8 cellular contexts compared by ENCODE assay signal in genomic region chr22:39021552-39022250, GRCh38. TPM values are rescaled to one million over a fixed set of nuclear protein-coding genes. Genes with fewer than 3 reads are reported as not detected.
DNase-seq lines count a peak whose midpoint lies in the region; ATAC-seq, FAIRE-seq and TF ChIP-seq lines count a peak whose summit lies in the region.

No MANE protein-coding gene starts in this region.

- WGBS in right cardiac atrium = 53% methylated on average over 9 of the region's 9 CpGs
- WGBS in spleen, 5 donors = 25 to 34% (median 27%) methylated on average over 8 to 9 of the region's 9 CpGs

- no peaks in the 10 kb centered on the region for H3K4me1 ChIP-seq in right cardiac atrium (ENCODE audit: control insufficient read depth, insufficient read depth, low read length)
- H3K4me1 ChIP-seq in spleen = peaks cover 13 to 88% (median 51%) of the 10 kb centered on the region in 6 donors

- FAIRE-seq in GM12892 (lab: Jason Lieb, UNC) = peak; percentile 82

- ATAC-seq in activated CD8-positive, alpha-beta T cell treated with anti-CD3 and anti-CD28 coated beads, Interleukin-2, amount 10 ng/mL, durations not matched to agents 7 days and 5 days = no peak
- peak; percentile 4 to 21 for ATAC-seq in right cardiac atrium
- no peak for ATAC-seq in GM18519 (IDR thresholded peaks at IDR 0.05; ENCODE audit: low FRiP score, unreplicated experiment)

- peak overlapping the region; percentile 13 for H3K27ac ChIP-seq in right cardiac atrium (ENCODE audit: low read length)
- peak overlapping the region; percentile 85 to 94 (median 90) for H3K27ac ChIP-seq in spleen

- H3K4me3 ChIP-seq in right cardiac atrium (ENCODE audit: low read length) (peak overlapping the region; percentile 5), spleen (peak overlapping the region; percentile 43 to 76 (median 56))

- peaks cover 68% of the 10 kb centered on the region for H3K36me3 Mint-ChIP-seq in activated CD8-positive, alpha-beta T cell treated with anti-CD3 and anti-CD28 coated beads, Interleukin-2, amount 10 ng/mL, durations not matched to agents 7 days and 5 days (ENCODE audit: low read depth)

- peak overlapping the region; percentile 95 for H3K27ac Mint-ChIP-seq in activated CD8-positive, alpha-beta T cell treated with anti-CD3 and anti-CD28 coated beads, Interleukin-2, amount 10 ng/mL, durations not matched to agents 7 days and 5 days

- no peak for TF ChIP-seq CTCF in spleen (IDR thresholded peaks at IDR 0.05 in 8 of 11, conservative IDR thresholded peaks at IDR 0.05 in 3 of 11)

- POLR2A ChIA-PET in activated CD8-positive, alpha-beta T cell treated with anti-CD3 and anti-CD28 coated beads, Interleukin-2, amount 10 ng/mL, durations not matched to agents 7 days and 5 days (lab: Charles Lee) = interaction anchor here (0.6 to 1.5 kb wide), 4 partner anchors 74 to 1850 kb away, joined by 3 to 4 read pairs (median 3); partner anchors contain the start of gene CBX6

- peak overlapping the region; percentile 85 for H3K4me3 Mint-ChIP-seq in activated CD8-positive, alpha-beta T cell treated with anti-CD3 and anti-CD28 coated beads, Interleukin-2, amount 10 ng/mL, durations not matched to agents 7 days and 5 days

- H3K9me3 Mint-ChIP-seq in activated CD8-positive, alpha-beta T cell treated with anti-CD3 and anti-CD28 coated beads, Interleukin-2, amount 10 ng/mL, durations not matched to agents 7 days and 5 days (ENCODE audit: insufficient read depth) = no peaks in the 10 kb centered on the region

- H3K36me3 ChIP-seq in spleen = peaks cover 0 to 67% (median 24%) of the 10 kb centered on the region in 6 donors

- no peaks in the 10 kb centered on the region for H3K27me3 ChIP-seq in right cardiac atrium (ENCODE audit: control insufficient read depth, insufficient read depth)
- H3K27me3 ChIP-seq in spleen (replicated peaks in 1 of 7) = no peaks in the 10 kb centered on the region

- CTCF ChIA-PET in activated CD8-positive, alpha-beta T cell treated with anti-CD3 and anti-CD28 coated beads, Interleukin-2, amount 10 ng/mL, durations not matched to agents 7 days and 5 days (lab: Charles Lee) = interaction anchor here (1.7 to 1.8 kb wide), 2 partner anchors 152 to 153 kb away, joined by 3 to 5 read pairs; no protein-coding TSS in a partner anchor

- H3K9me3 ChIP-seq in right cardiac atrium (ENCODE audit: control insufficient read depth, low read length) (no peaks in the 10 kb centered on the region), spleen (no peaks in the 10 kb centered on the region)

- DNase-seq in GM12892 (ENCODE audit: insufficient read length) (no peak), right cardiac atrium (peak in 1 of 3 donors; percentile 66), spleen (no peak), RKO (ENCODE audit: low spot score) (no peak), NCI-H1694 treated with DMSO at 0.1 percent for 48 hours (lab: John Stamatoyannopoulos, UW) (no peak)
- no peak for DNase-seq in activated CD8-positive, alpha-beta T cell treated with anti-CD3 and anti-CD28 coated beads, Interleukin-2, amount 10 ng/mL, durations not matched to agents 7 days and 5 days
- no peak for DNase-seq in stimulated activated CD4-positive, alpha-beta T cell treated with anti-CD3 and anti-CD28 coated beads, Interleukin-4, amount 100 ng/mL, for 24 hours

- H3K27me3 Mint-ChIP-seq in activated CD8-positive, alpha-beta T cell treated with anti-CD3 and anti-CD28 coated beads, Interleukin-2, amount 10 ng/mL, durations not matched to agents 7 days and 5 days (ENCODE audit: low read depth) = no peaks in the 10 kb centered on the region

- no peak for TF ChIP-seq POLR2A in GM12892 (IDR thresholded peaks at IDR 0.05; ENCODE audit: low read depth, low read length)
- no peak for TF ChIP-seq POLR2A in spleen (IDR thresholded peaks at IDR 0.05)

- H3K4me1 Mint-ChIP-seq in activated CD8-positive, alpha-beta T cell treated with anti-CD3 and anti-CD28 coated beads, Interleukin-2, amount 10 ng/mL, durations not matched to agents 7 days and 5 days (ENCODE audit: low read depth) = peaks cover 71% of the 10 kb centered on the region

- intact Hi-C loops in right cardiac atrium (cut with DNase I) (no loop called here), spleen (cut with DNase I; ENCODE audit: low total_unique reads) (no loop called here)

RNA-seq across cellular contexts. Expression of gene APOBEC3D, which starts 0.8 kb away (rescaled TPM):
- polyA plus RNA-seq in GM12892 (2012; ENCODE audit: missing spikeins) = 10.2 TPM
- 10 to 100 TPM; 49.1 to 51.5 TPM for total RNA-seq in activated CD8-positive, alpha-beta T cell treated with anti-CD3 and anti-CD28 coated beads, Interleukin-2, amount 10 ng/mL, durations not matched to agents 7 days and 5 days
- total RNA-seq in right cardiac atrium (1 to 10 TPM; 1.2 to 1.9 (median 1.3) TPM), spleen (10 to 100 TPM; 14.8 to 23.6 (median 17.6) TPM)
- polyA plus RNA-seq in right cardiac atrium (0.75 TPM), spleen (10 to 100 TPM in 1 of 3 donors, 1 to 10 TPM in 2; 4.5 to 12.7 (median 6.8) TPM)

RNA-seq across cellular contexts. Expression of gene APOBEC3C, which starts 7.6 kb away (rescaled TPM):
- polyA plus RNA-seq in GM12892 (2012; ENCODE audit: missing spikeins) = 69.7 TPM
- total RNA-seq in activated CD8-positive, alpha-beta T cell treated with anti-CD3 and anti-CD28 coated beads, Interleukin-2, amount 10 ng/mL, durations not matched to agents 7 days and 5 days = 100 to 1,000 TPM; 138 to 147 TPM
- total RNA-seq in right cardiac atrium (10 to 100 TPM; 25.4 to 41.9 (median 37.9) TPM), spleen (10 to 100 TPM; 23.5 to 72.4 (median 54.2) TPM)
- polyA plus RNA-seq in right cardiac atrium (37.4 TPM), spleen (10 to 100 TPM; 42.8 to 60.3 (median 45.2) TPM)

RNA-seq across cellular contexts. Expression of gene APOBEC3F, which starts 19.0 kb away (rescaled TPM):
- 11.1 TPM for polyA plus RNA-seq in GM12892 (2012; ENCODE audit: missing spikeins)
- total RNA-seq in activated CD8-positive, alpha-beta T cell treated with anti-CD3 and anti-CD28 coated beads, Interleukin-2, amount 10 ng/mL, durations not matched to agents 7 days and 5 days = 10 to 100 TPM; 43.1 to 48.8 TPM
- total RNA-seq in right cardiac atrium (10 to 100 TPM in 3 of 4 donors, 1 to 10 TPM in 1; 5.1 to 12.9 (median 11.0) TPM), spleen (10 to 100 TPM; 11.4 to 31.5 (median 27.6) TPM)
- polyA plus RNA-seq in right cardiac atrium (14.9 TPM), spleen (10 to 100 TPM in 1 of 3 donors, 1 to 10 TPM in 2; 5.4 to 17.2 (median 7.9) TPM)

RNA-seq across cellular contexts. Expression of gene APOBEC3B, which starts 39.6 kb away (rescaled TPM):
- 21.6 TPM for polyA plus RNA-seq in GM12892 (2012; ENCODE audit: missing spikeins)
- 10 to 100 TPM; 12.1 to 13.3 TPM for total RNA-seq in activated CD8-positive, alpha-beta T cell treated with anti-CD3 and anti-CD28 coated beads, Interleukin-2, amount 10 ng/mL, durations not matched to agents 7 days and 5 days
- total RNA-seq in right cardiac atrium (1 to 10 TPM; 1.3 to 1.9 (median 1.6) TPM), spleen (10 to 100 TPM in 1 of 7 donors, 1 to 10 TPM in 5, not detected in 1; 2.5 to 14.0 (median 7.2) TPM)
- polyA plus RNA-seq in right cardiac atrium (2.6 TPM), spleen (1 to 10 TPM; 1.2 to 3.7 (median 2.1) TPM)

RNA-seq across cellular contexts. Expression of gene APOBEC3G, which starts 55.4 kb away (rescaled TPM):
- polyA plus RNA-seq in GM12892 (2012; ENCODE audit: missing spikeins) = 90.5 TPM
- 100 to 1,000 TPM; 134 to 138 TPM for total RNA-seq in activated CD8-positive, alpha-beta T cell treated with anti-CD3 and anti-CD28 coated beads, Interleukin-2, amount 10 ng/mL, durations not matched to agents 7 days and 5 days
- total RNA-seq in right cardiac atrium (1 to 10 TPM; 6.3 to 9.4 (median 6.9) TPM), spleen (10 to 100 TPM; 44.3 to 72.8 (median 53.7) TPM)
- polyA plus RNA-seq in right cardiac atrium (6.2 TPM), spleen (10 to 100 TPM; 50.9 to 53.1 (median 51.0) TPM)

Comparison
In these comparisons a context has a peak if more than half of its experiments do, and no peak if none do; other contexts are left out.
1. ATAC-seq: peak in right cardiac atrium (2 of 2); none in activated CD8-positive, alpha-beta T cell treated with anti-CD3 and anti-CD28 coated beads, Interleukin-2, amount 10 ng/mL, durations not matched to agents 7 days and 5 days (single experiment) and GM18519 (single experiment).
2. RNA of gene APOBEC3D, which starts 0.8 kb away (total RNA-seq): 49.1 to 51.5 TPM in activated CD8-positive, alpha-beta T cell treated with anti-CD3 and anti-CD28 coated beads, Interleukin-2, amount 10 ng/mL, durations not matched to agents 7 days and 5 days and 14.8 to 23.6 TPM in spleen; 1.2 to 1.9 TPM in right cardiac atrium; every median in the first group is over 4 times any median in the second.